In genomic region chr11:18594088-18594487, GRCh38 we compare ENCODE assay signal across 2 cellular contexts. TPM values are rescaled to one million over a fixed set of nuclear protein-coding genes. Genes with fewer than 3 reads are reported as not detected.
"Had no signal": no experiment of that assay in that cellular context is flagged by ENCODE, and none has a peak within 500 bp of the region (broad histone marks: within the 10 kb centered on the region; RNA-seq: fewer than 3 reads in every experiment).

No MANE protein-coding gene starts in this region.

RNA-seq across cellular contexts. Expression of gene MISFA, which starts 5.5 kb away (rescaled TPM):
- total RNA-seq: M059J, Peyer's patch had no signal
